9 cellular contexts compared by ENCODE assay signal in genomic region chr10:102504976-102505300, GRCh38. TPM values are rescaled to one million over a fixed set of nuclear protein-coding genes. Genes with fewer than 3 reads are reported as not detected.
DNase-seq lines count a peak whose midpoint lies in the region; ATAC-seq, FAIRE-seq and TF ChIP-seq lines count a peak whose summit lies in the region.
"Had no signal": no experiment of that assay in that cellular context is flagged by ENCODE, and none has a peak within 500 bp of the region (broad histone marks: within the 10 kb centered on the region; RNA-seq: fewer than 3 reads in every experiment).

No MANE protein-coding gene starts in this region.

- FAIRE-seq in GM12891 (lab: Jason Lieb, UNC) (no peak), HTR-8/SVneo (lab: Jason Lieb, UNC) (no peak)

- H3K27ac ChIP-seq in RWPE1 (peak overlapping the region; percentile 76), psoas muscle (peak overlapping the region; percentile 75)

- H3K4me3 ChIP-seq in fibroblast of pulmonary artery (replicated peaks; ENCODE audit: low read depth, low read length) = peak overlapping the region; percentile 99
- peak overlapping the region; percentile 94 for H3K4me3 ChIP-seq in psoas muscle

- intact Hi-C loops in psoas muscle (cut with DNase I) = loop anchor here (2.0 to 5.0 kb wide), 3 partner anchors 47 to 353 kb away; partner anchors contain the start of gene NOLC1 (in 1 of the 2)

- no peak for DNase-seq in RWPE1 (ENCODE audit: low spot score)
- DNase-seq in fibroblast of pulmonary artery (ENCODE audit: low read depth) = no peak
- no peak for DNase-seq in psoas muscle
- DNase-seq in occipital lobe (lab: John Stamatoyannopoulos, UW) = no peak
- no peak for DNase-seq in GM12891 (ENCODE audit: insufficient read length, low spot score)
- no peak for DNase-seq in HTR-8/SVneo (ENCODE audit: insufficient read length, low spot score)
- DNase-seq in COLO829 (ENCODE audit: low spot score) = no peak
- DNase-seq: NCI-H2171 had no signal

- ATAC-seq in psoas muscle = no peak

- TF ChIP-seq CTCF in RWPE1 (conservative IDR thresholded peaks at IDR 0.05; ENCODE audit: low read depth) (no peak), fibroblast of pulmonary artery (IDR thresholded peaks at IDR 0.05; ENCODE audit: low read length, missing control alignments) (no peak), psoas muscle (IDR thresholded peaks at IDR 0.05) (no peak)

- H3K36me3 ChIP-seq in ES-I3 (ENCODE audit: insufficient read depth, low read length) (no peaks in the 10 kb centered on the region), psoas muscle (ENCODE audit: insufficient read depth in 1 of 2, low read depth in 1 of 2) (peaks cover 0 to 13% of the 10 kb centered on the region in 2 donors)

- no peaks in the 10 kb centered on the region for H3K27me3 ChIP-seq in psoas muscle (ENCODE audit: insufficient read depth in 3 of 3, low read length in 2 of 3)

- no peaks in the 10 kb centered on the region for H3K4me1 ChIP-seq in ES-I3 (ENCODE audit: insufficient read depth, low read length)
- peaks cover 49% of the 10 kb centered on the region for H3K4me1 ChIP-seq in psoas muscle

- CTCF ChIA-PET in RWPE1 (lab: Yijun Ruan, JAX) = interaction anchor here (0.5 to 1.9 kb wide), 6 partner anchors 70 to 316 kb away, joined by 3 to 16 read pairs (median 3); no protein-coding TSS in a partner anchor

- POLR2A ChIA-PET in RWPE1 (lab: Yijun Ruan, JAX; ENCODE audit: low non-redundant PET) = no interaction called here

- peak overlapping the region; percentile 81; the same call in 1 of the 2 replicates for H3K9ac ChIP-seq in ES-I3 (ENCODE audit: low read depth, low read length)

- TF ChIP-seq POLR2A in GM12891 (IDR thresholded peaks at IDR 0.05; ENCODE audit: low read depth, low read length) = no peak

- 14 to 26% (median 25%) methylated on average over 5 of the region's 5 CpGs for WGBS in psoas muscle, 3 donors

- no peaks in the 10 kb centered on the region for H3K9me3 ChIP-seq in ES-I3 (ENCODE audit: control insufficient read depth, insufficient read depth, low read length)
- no peaks in the 10 kb centered on the region for H3K9me3 ChIP-seq in psoas muscle

TF ChIP-seq in GM12891, 5 proteins besides CTCF, POLR2A, EP300 and RAD21:
- TF ChIP-seq PAX5 (IDR thresholded peaks at IDR 0.05; ENCODE audit: insufficient read depth, low read length, severe bottlenecking) (no peak), TAF1 (IDR thresholded peaks at IDR 0.05; ENCODE audit: low read depth, low read length) (no peak), POLR2AphosphoS5 (IDR thresholded peaks at IDR 0.05; ENCODE audit: low read depth, low read length) (no peak), SPI1 (IDR thresholded peaks at IDR 0.05; ENCODE audit: low read depth, low read length) (no peak), POU2F2 (IDR thresholded peaks at IDR 0.05; ENCODE audit: low read depth, low read length) (no peak)
TF ChIP-seq in GM12891: peak in this region for 0.

RNA-seq across cellular contexts. Expression of gene SUFU, which starts 1.2 kb away (rescaled TPM):
- 1 to 10 TPM; 4.8 to 6.8 (median 5.5) TPM for total RNA-seq in psoas muscle
- 1 to 10 TPM; 2.1 to 6.3 (median 2.2) TPM for polyA plus RNA-seq in psoas muscle
- 3.1 TPM for total RNA-seq in occipital lobe
- polyA plus RNA-seq in GM12891 (2012; ENCODE audit: low read depth, missing spikeins) = 2.3 TPM

RNA-seq across cellular contexts. Expression of gene ACTR1A, which starts 2.4 kb away (rescaled TPM):
- 100 to 1,000 TPM; 119 to 188 (median 148) TPM for total RNA-seq in psoas muscle
- 100 to 1,000 TPM in 2 of 3 donors, 10 to 100 TPM in 1; 76.2 to 181 (median 101) TPM for polyA plus RNA-seq in psoas muscle
- 164 TPM for total RNA-seq in occipital lobe
- polyA plus RNA-seq in GM12891 (2012; ENCODE audit: low read depth, missing spikeins) = 36.4 TPM

RNA-seq across cellular contexts. Expression of gene C10orf95, which starts 53.6 kb away (rescaled TPM):
- total RNA-seq in psoas muscle (not detected), occipital lobe (not detected)
- polyA plus RNA-seq in psoas muscle = under 1 TPM in 1 of 3 donors, not detected in 2; 0.01 TPM
- 0.59 TPM for polyA plus RNA-seq in GM12891 (2012; ENCODE audit: low read depth, missing spikeins)
